ENCODE assay signal across 17 cellular contexts in the genomic region with DNA sequence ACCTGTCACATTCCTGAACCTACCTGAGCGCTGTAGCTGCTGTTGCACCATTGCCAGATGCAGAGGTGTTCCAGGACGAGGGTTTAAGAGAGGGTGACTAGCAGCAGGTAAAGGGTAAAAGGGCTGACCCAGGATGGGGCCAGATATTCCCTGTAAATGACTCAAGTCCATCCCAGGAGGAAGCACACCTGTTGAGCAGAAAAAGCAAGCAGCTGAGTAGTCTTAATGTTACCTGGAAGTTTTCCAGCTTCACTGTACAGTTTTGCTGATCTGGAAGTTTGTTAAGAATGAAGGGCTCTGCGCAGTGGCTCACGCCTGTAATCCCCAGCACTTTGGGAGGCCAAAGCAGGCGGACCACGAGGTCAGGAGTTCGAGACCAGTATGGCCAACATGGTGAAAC.
"Had no signal": no experiment of that assay in that cellular context is flagged by ENCODE, and none has a peak within 500 bp of the region (broad histone marks: within the 10 kb centered on the region; RNA-seq: fewer than 3 reads in every experiment).

No MANE protein-coding gene starts in this region.

- H3K9me3 Mint-ChIP-seq: naive thymus-derived CD8-positive, alpha-beta T cell; neural crest cell had no signal

- H3K4me3 Mint-ChIP-seq: naive thymus-derived CD8-positive, alpha-beta T cell; neural crest cell had no signal

- H3K27me3 Mint-ChIP-seq: naive thymus-derived CD8-positive, alpha-beta T cell had no signal

- ATAC-seq: gastroesophageal sphincter; left lobe of liver; mucosa of descending colon; naive thymus-derived CD8-positive, alpha-beta T cell; upper lobe of right lung had no signal

- DNase-seq: dermis blood vessel endothelial cell; esophagus squamous epithelium; foreskin fibroblast; glutamatergic neuron; islet precursor cell; mammary epithelial cell; mucosa of descending colon; naive thymus-derived CD8-positive, alpha-beta T cell; sigmoid colon; stimulated activated CD4-positive, alpha-beta T cell treated with anti-CD3 and anti-CD28 coated beads, Interleukin-2, amount 100 ng/mL, for 24 hours; stimulated activated CD4-positive, alpha-beta T cell treated with anti-CD3 and anti-CD28 coated beads, Interleukin-4, amount 100 ng/mL, for 4 hours; stimulated activated naive CD4-positive, alpha-beta T cell treated with Interleukin-2 at 50 U/mL for 16 hours; tibial artery; upper lobe of right lung had no signal

- H3K4me1 Mint-ChIP-seq: neural crest cell had no signal
